ENCODE assay signal across 28 cellular contexts in genomic region chr5:135248801-135249231, GRCh38.
DNase-seq lines count a peak whose midpoint lies in the region; ATAC-seq, FAIRE-seq and TF ChIP-seq lines count a peak whose summit lies in the region.
"Had no signal": no experiment of that assay in that cellular context is flagged by ENCODE, and none has a peak within 500 bp of the region (broad histone marks: within the 10 kb centered on the region; RNA-seq: fewer than 3 reads in every experiment).

No MANE protein-coding gene starts in this region.

- H4K20me1 ChIP-seq in K562 (replicated peaks; ENCODE audit: control insufficient read depth, insufficient read depth, low read length): peaks cover 19% of the 10 kb centered on the region

- H3K27ac ChIP-seq in K562 (ENCODE audit: extremely low read depth, low read depth, low read length): no peak overlapping the region
- H3K27ac ChIP-seq: gastroesophageal sphincter, tibial nerve had no signal

- H3K27me3 Mint-ChIP-seq in activated T-cell treated with anti-CD3 and anti-CD28 coated beads, Interleukin-2, amount 50 U/mL, for 24 hours: no peaks in the 10 kb centered on the region
- peaks cover 20% of the 10 kb centered on the region for H3K27me3 Mint-ChIP-seq in type B pancreatic cell
- H3K27me3 Mint-ChIP-seq: activated B cell treated with CpG ODN at 0.5 μM for 24 hours had no signal

- peak overlapping the region in 1 of 2 experiments; percentile 2; a peak in 1 of 4 replicates for H3K9ac ChIP-seq in K562 (ENCODE audit: insufficient read depth in 1 of 2, low read depth in 2 of 2, low read length in 2 of 2)

- no peak overlapping the region for H3K27ac Mint-ChIP-seq in activated T-cell treated with anti-CD3 and anti-CD28 coated beads, Interleukin-2, amount 50 U/mL, for 24 hours
- H3K27ac Mint-ChIP-seq in type B pancreatic cell: no peak overlapping the region
- H3K27ac Mint-ChIP-seq: activated B cell treated with CpG ODN at 0.5 μM for 24 hours; activated CD8-positive, alpha-beta T cell treated with anti-CD3 and anti-CD28 coated beads, Interleukin-2, amount 10 ng/mL, durations not matched to agents 7 days and 5 days had no signal

- TF ChIP-seq CTCF in K562 (IDR thresholded peaks at IDR 0.05 in 2 of 3, conservative IDR thresholded peaks at IDR 0.05 in 1 of 3; ENCODE audit: insufficient read depth in 2 of 3, low read depth in 1 of 3, low read length in 3 of 3) (no peak), type B pancreatic cell (conservative IDR thresholded peaks at IDR 0.05) (no peak)

- H3K4me2 ChIP-seq in K562 (ENCODE audit: insufficient read depth, low read length): no peak overlapping the region

- no peak overlapping the region for H3K4me3 Mint-ChIP-seq in activated T-cell treated with anti-CD3 and anti-CD28 coated beads, Interleukin-2, amount 50 U/mL, for 24 hours
- no peak overlapping the region for H3K4me3 Mint-ChIP-seq in type B pancreatic cell
- H3K4me3 Mint-ChIP-seq: activated B cell treated with CpG ODN at 0.5 μM for 24 hours; activated CD8-positive, alpha-beta T cell treated with anti-CD3 and anti-CD28 coated beads, Interleukin-2, amount 10 ng/mL, durations not matched to agents 7 days and 5 days had no signal

- H3K36me3 Mint-ChIP-seq in activated T-cell treated with anti-CD3 and anti-CD28 coated beads, Interleukin-2, amount 50 U/mL, for 24 hours (ENCODE audit: low read depth): no peaks in the 10 kb centered on the region
- no peaks in the 10 kb centered on the region for H3K36me3 Mint-ChIP-seq in type B pancreatic cell
- H3K36me3 Mint-ChIP-seq: activated naive CD4-positive, alpha-beta T cell treated with anti-CD3 and anti-CD28 coated beads, Interleukin-2, amount 50 U/mL, for 72 hours had no signal

- TF ChIP-seq EP300 in K562 (IDR thresholded peaks at IDR 0.05; ENCODE audit: low read length): no peak

- no peaks in the 10 kb centered on the region for H3K36me3 ChIP-seq in K562 (ENCODE audit: control insufficient read depth, insufficient read depth, low read length)
- H3K36me3 ChIP-seq: BE2C, gastroesophageal sphincter, tibial nerve had no signal

- 66% methylated on average over 7 of the region's 8 CpGs for WGBS in K562 (ENCODE audit: insufficient coverage, low coverage, missing lambda C conversion rate)

- FAIRE-seq in K562 (lab: Jason Lieb, UNC): no peak
- FAIRE-seq: GM18507, keratinocyte had no signal

- intact Hi-C loops in K562 (cut with micrococcal nuclease): no loop called here

- POLR2A ChIA-PET in K562 (lab: Yijun Ruan, JAX): interaction anchor here (0.6 to 1.2 kb wide), 2 partner anchors 20 to 42 kb away, joined by 3 read pairs; no protein-coding TSS in a partner anchor

- TF ChIP-seq RAD21 in K562 (CRISPR knock-in tag; conservative IDR thresholded peaks at IDR 0.05 in 1 of 2, IDR thresholded peaks at IDR 0.05 in 1 of 2): no peak

- no peak overlapping the region for H2AFZ ChIP-seq in K562 (ENCODE audit: low read depth, low read length)

- no peaks in the 10 kb centered on the region for H3K79me2 ChIP-seq in K562 (ENCODE audit: control insufficient read depth, insufficient read depth, low read length)

- in situ Hi-C loops in K562 (cut with MboI): no loop called here

- BruUV-seq in K562 (replicated peaks; lab: Mats Ljungman, UMichigan): no TSS peak

- no peak for ATAC-seq in K562
- no peak for ATAC-seq in HG03095 (IDR thresholded peaks at IDR 0.05; ENCODE audit: unreplicated experiment)
- ATAC-seq: activated CD8-positive, alpha-beta T cell treated with anti-CD3 and anti-CD28 coated beads, Interleukin-2, amount 10 ng/mL, durations not matched to agents 7 days and 5 days; activated naive CD4-positive, alpha-beta T cell treated with anti-CD3 and anti-CD28 coated beads, Interleukin-2, amount 50 U/mL, for 72 hours; esophagus mucosa; gastroesophageal sphincter; stimulated activated naive CD8-positive, alpha-beta T cell treated with anti-CD3 and anti-CD28 coated beads, Interleukin-15, Interleukin-2, amounts not matched to agents 100 U/mL and 50 U/mL, for 24 hours had no signal

- TF ChIP-seq POLR2A in K562 (conservative IDR thresholded peaks at IDR 0.05): no peak

- H3K4me1 ChIP-seq in K562 (replicated peaks in 1 of 2; ENCODE audit: control insufficient read depth in 2 of 2, insufficient read depth in 2 of 2, low read length in 2 of 2): peaks cover 37 to 42% of the 10 kb centered on the region in 2 experiments

- peak; percentile 9 for DNase-seq in activated T-cell treated with anti-CD3 and anti-CD28 coated beads, Interleukin-2, amount 50 U/mL, for 24 hours
- DNase-seq in activated T-cell treated with anti-CD3 and anti-CD28 coated beads for 4 hours (no peak), K562 (ENCODE audit: extremely low read depth in 1 of 4, low spot score in 3 of 4) (no peak), mesenteric fat pad (ENCODE audit: low spot score) (peak; percentile 69), type B pancreatic cell (ENCODE audit: extremely low spot score, unreplicated experiment) (peak; percentile 48), DMS53 treated with DMSO at 0.1 percent for 48 hours (lab: John Stamatoyannopoulos, UW; ENCODE audit: unreplicated experiment) (no peak)
- DNase-seq in activated effector memory CD4-positive, alpha-beta T cell treated with anti-CD3 and anti-CD28 coated beads, Interleukin-2, amount 50 U/mL, for 16 hours: no peak
- DNase-seq: activated B cell treated with CpG ODN at 0.5 μM for 24 hours; activated CD8-positive, alpha-beta T cell treated with anti-CD3 and anti-CD28 coated beads, Interleukin-2, amount 10 ng/mL, durations not matched to agents 7 days and 5 days; BE2C; cerebellar nuclear complex; effector memory CD4-positive, alpha-beta T cell; Kasumi-1; NCI-H1048; NCI-H187; NCI-H69; occipital lobe; stimulated activated CD4-positive, alpha-beta T cell treated with anti-CD3 and anti-CD28 coated beads, Interleukin-4, amount 100 ng/mL, for 24 hours; stimulated activated naive CD8-positive, alpha-beta T cell treated with anti-CD3 and anti-CD28 coated beads, Interleukin-15, Interleukin-2, amounts not matched to agents 100 U/mL and 50 U/mL, for 24 hours; T1000 had no signal

- H3K9me1 ChIP-seq in K562 (ENCODE audit: control insufficient read depth, insufficient read depth, low read length): no peaks in the 10 kb centered on the region

- no peaks in the 10 kb centered on the region for H3K27me3 ChIP-seq in K562 (ENCODE audit: control insufficient read depth in 2 of 2, insufficient read depth in 2 of 2, low read length in 2 of 2)
- H3K27me3 ChIP-seq: BE2C, gastroesophageal sphincter, tibial nerve had no signal

- H3K9me3 ChIP-seq in K562 (replicated peaks; ENCODE audit: control insufficient read depth, insufficient read depth, low read depth, low read length): peaks cover 2% of the 10 kb centered on the region; the same call in 1 of the 2 replicates
- H3K9me3 ChIP-seq: BE2C, Caco-2, gastroesophageal sphincter, tibial nerve had no signal

- H3K4me1 Mint-ChIP-seq in activated T-cell treated with anti-CD3 and anti-CD28 coated beads, Interleukin-2, amount 50 U/mL, for 24 hours (ENCODE audit: low read depth): peaks cover 9% of the 10 kb centered on the region
- peaks cover 43% of the 10 kb centered on the region for H3K4me1 Mint-ChIP-seq in type B pancreatic cell (ENCODE audit: unreplicated experiment)
- H3K4me1 Mint-ChIP-seq: activated B cell treated with CpG ODN at 0.5 μM for 24 hours had no signal

- CTCF ChIA-PET in K562 (lab: Yijun Ruan, JAX; ENCODE audit: low intra/inter-chr PET ratio): no interaction called here

- H3K4me3 ChIP-seq in K562: no peak overlapping the region
- H3K4me3 ChIP-seq: gastroesophageal sphincter, tibial nerve had no signal

- no peaks in the 10 kb centered on the region for H3K9me3 Mint-ChIP-seq in activated T-cell treated with anti-CD3 and anti-CD28 coated beads, Interleukin-2, amount 50 U/mL, for 24 hours
- H3K9me3 Mint-ChIP-seq in type B pancreatic cell: peaks cover 5% of the 10 kb centered on the region
- H3K9me3 Mint-ChIP-seq: activated B cell treated with CpG ODN at 0.5 μM for 24 hours had no signal

TF ChIP-seq in K562, 482 proteins besides CTCF, POLR2A, EP300 and RAD21:
- no peak for TF ChIP-seq RFX5 (IDR thresholded peaks at IDR 0.05; ENCODE audit: low read depth, low read length)
- TF ChIP-seq ZFP36 (IDR thresholded peaks at IDR 0.05; ENCODE audit: low read depth, low read length, partially characterized antibody): peak; percentile 56
- TF ChIP-seq PHF21A (IDR thresholded peaks at IDR 0.05; ENCODE audit: borderline replicate concordance, low read depth): no peak
- no peak for TF ChIP-seq ZNF449 (CRISPR knock-in tag; IDR thresholded peaks at IDR 0.05)
- no peak for TF ChIP-seq MTA1 (IDR thresholded peaks at IDR 0.05; ENCODE audit: borderline replicate concordance)
- no peak for TF ChIP-seq HCFC1 (IDR thresholded peaks at IDR 0.05; ENCODE audit: low read depth, low read length)
TF ChIP-seq in K562: peak in this region for 1.

Comparison
In these comparisons a context has a peak if more than half of its experiments do, and no peak if none do; other contexts are left out.
1. DNase-seq: peak in activated T-cell treated with anti-CD3 and anti-CD28 coated beads, Interleukin-2, amount 50 U/mL, for 24 hours (single experiment), mesenteric fat pad (single experiment) and type B pancreatic cell (single experiment); none in activated T-cell treated with anti-CD3 and anti-CD28 coated beads for 4 hours (single experiment), K562 (0 of 4), activated effector memory CD4-positive, alpha-beta T cell treated with anti-CD3 and anti-CD28 coated beads, Interleukin-2, amount 50 U/mL, for 16 hours (single experiment) and DMS53 treated with DMSO at 0.1 percent for 48 hours (single experiment).